ENCODE assay signal across 8 cellular contexts in genomic region chr3:186255703-186256331, GRCh38.
DNase-seq lines count a peak whose midpoint lies in the region; ATAC-seq and TF ChIP-seq lines count a peak whose summit lies in the region.

No MANE protein-coding gene starts in this region.

- no peak overlapping the region for H2AFZ ChIP-seq in PC-3 (ENCODE audit: low read length)

- no peak overlapping the region for H3K9ac ChIP-seq in BLaER1
- no peak overlapping the region for H3K9ac ChIP-seq in PC-3 (ENCODE audit: low read length)

- H3K36me3 ChIP-seq in BLaER1: no peaks in the 10 kb centered on the region
- H3K36me3 ChIP-seq in PC-3 (ENCODE audit: low read depth, low read length): no peaks in the 10 kb centered on the region

- intact Hi-C loops in PC-3 (cut with micrococcal nuclease): no loop called here

- H3K27me3 ChIP-seq in BLaER1 (no peaks in the 10 kb centered on the region), PC-3 (ENCODE audit: low read length) (no peaks in the 10 kb centered on the region)

- H3K4me3 ChIP-seq in BLaER1 (no peak overlapping the region), PC-3 (ENCODE audit: low read length) (no peak overlapping the region)

- H3K9me2 ChIP-seq in PC-3 (replicated peaks; ENCODE audit: low read length): no peaks in the 10 kb centered on the region

- no peaks in the 10 kb centered on the region for H3F3A ChIP-seq in PC-3 (ENCODE audit: low read length, unreplicated experiment)

- H4K20me1 ChIP-seq in BLaER1 (no peaks in the 10 kb centered on the region), PC-3 (ENCODE audit: low read length) (no peaks in the 10 kb centered on the region)

- H3K9me3 ChIP-seq in BLaER1 (no peaks in the 10 kb centered on the region), PC-3 (ENCODE audit: low read length) (no peaks in the 10 kb centered on the region)

- TF ChIP-seq CTCF in PC-3 (conservative IDR thresholded peaks at IDR 0.05; ENCODE audit: low read depth, low read length): peak; percentile 46

- ATAC-seq in GM21529 (IDR thresholded peaks at IDR 0.05; ENCODE audit: unreplicated experiment): peak; percentile 28
- ATAC-seq in PC-3: no peak
- no peak for ATAC-seq in HG02852 (IDR thresholded peaks at IDR 0.05; ENCODE audit: unreplicated experiment)

- peaks cover 46% of the 10 kb centered on the region for H3K4me1 ChIP-seq in BLaER1
- peaks cover 14% of the 10 kb centered on the region for H3K4me1 ChIP-seq in PC-3 (ENCODE audit: insufficient read depth, low read length)

- H3K79me2 ChIP-seq in PC-3 (ENCODE audit: low read length): no peaks in the 10 kb centered on the region

- POLR2A ChIA-PET in PC-3 (lab: Charles Lee; ENCODE audit: unreplicated experiment): no interaction called here

- H3K4me2 ChIP-seq in BLaER1 (peak overlapping the region; percentile 67; the same call in 1 of the 2 replicates), PC-3 (ENCODE audit: low read length) (no peak overlapping the region)

- no peak for DNase-seq in PC-3
- peak; percentile 49 for DNase-seq in iPS-NIHi11 (ENCODE audit: low spot score)
- DNase-seq in DMS114 treated with DMSO at 0.1 percent for 48 hours (lab: John Stamatoyannopoulos, UW; ENCODE audit: unreplicated experiment): no peak
- DNase-seq in HuH-7.5 (ENCODE audit: low spot score): no peak
- DNase-seq in T-helper 2 cell: no peak

- no TSS peak for BruUV-seq in PC-3 (replicated peaks; lab: Mats Ljungman, UMichigan)

- H3K27ac ChIP-seq in BLaER1: peak overlapping the region; percentile 69; the same call in 1 of the 2 replicates
- H3K27ac ChIP-seq in PC-3 (ENCODE audit: low read length): no peak overlapping the region

- CTCF ChIA-PET in PC-3 (lab: Charles Lee): interaction anchor here (0.7 kb wide), 1 partner anchor 285 kb away, joined by 5 read pairs; no protein-coding TSS in a partner anchor
